ENCODE assay signal across 8 cellular contexts in genomic region chr6:41318648-41319565, GRCh38. TPM values are rescaled to one million over a fixed set of nuclear protein-coding genes. Genes with fewer than 3 reads are reported as not detected.
DNase-seq lines count a peak whose midpoint lies in the region; ATAC-seq and TF ChIP-seq lines count a peak whose summit lies in the region.

No MANE protein-coding gene starts in this region.

- H3K9me3 Mint-ChIP-seq in chondrocyte (ENCODE audit: low read depth) = no peaks in the 10 kb centered on the region

- H3K27ac Mint-ChIP-seq in chondrocyte (ENCODE audit: unreplicated experiment) = no peak overlapping the region

- DNase-seq in AG10803 (ENCODE audit: low read depth) = peak; percentile 70
- peak; percentile 93 for DNase-seq in NCI-H345 (lab: John Stamatoyannopoulos, UW)
- peak; percentile 75 for DNase-seq in activated CD4-positive, alpha-beta T cell treated with anti-CD3 and anti-CD28 coated beads for 1 hour
- DNase-seq in chondrocyte (ENCODE audit: low spot score) = peak; percentile 92
- peak; percentile 79 for DNase-seq in kidney tubule cell (ENCODE audit: low spot score)
- peak; percentile 70 for DNase-seq in stimulated activated CD4-positive, alpha-beta T cell treated with anti-CD3 and anti-CD28 coated beads, Interleukin-2, amount 100 ng/mL, for 4 hours (ENCODE audit: low read depth)

- H3K4me1 Mint-ChIP-seq in chondrocyte (ENCODE audit: low read depth) = peaks cover 11% of the 10 kb centered on the region

- TF ChIP-seq CTCF in AG10803 (conservative IDR thresholded peaks at IDR 0.05; ENCODE audit: low read length) (peak; percentile 98), chondrocyte (IDR thresholded peaks at IDR 0.05) (peak; percentile 100)

- H3K4me3 Mint-ChIP-seq in chondrocyte (ENCODE audit: unreplicated experiment) = peak overlapping the region; percentile 62

- H3K4me3 ChIP-seq in AG10803 (ENCODE audit: low read length) = peak overlapping the region; percentile 40

- no peaks in the 10 kb centered on the region for H3K36me3 Mint-ChIP-seq in chondrocyte (ENCODE audit: low read depth)

- ATAC-seq in GM19023 (IDR thresholded peaks at IDR 0.05; ENCODE audit: unreplicated experiment) = peak; percentile 92
- peak; percentile 88 for ATAC-seq in HG03342 (IDR thresholded peaks at IDR 0.05; ENCODE audit: unreplicated experiment)

- H3K27me3 Mint-ChIP-seq in chondrocyte (ENCODE audit: low read depth) = peaks cover 38% of the 10 kb centered on the region

RNA-seq across cellular contexts. Expression of gene NCR2, which starts 16.5 kb away (rescaled TPM):
- total RNA-seq in chondrocyte = not detected in 3 replicates

RNA-seq across cellular contexts. Expression of gene TREM1, which starts 32.4 kb away (rescaled TPM):
- 0.25 TPM in 1 of 3 replicates, not detected in the others for total RNA-seq in chondrocyte

Comparison
In these comparisons a context has a peak if more than half of its experiments do, and no peak if none do; other contexts are left out.
1. Peak in every context shown above with its lines: DNase-seq, ATAC-seq and H3K4me3 ChIP-seq.